17 cellular contexts compared by ENCODE assay signal in the genomic region with DNA sequence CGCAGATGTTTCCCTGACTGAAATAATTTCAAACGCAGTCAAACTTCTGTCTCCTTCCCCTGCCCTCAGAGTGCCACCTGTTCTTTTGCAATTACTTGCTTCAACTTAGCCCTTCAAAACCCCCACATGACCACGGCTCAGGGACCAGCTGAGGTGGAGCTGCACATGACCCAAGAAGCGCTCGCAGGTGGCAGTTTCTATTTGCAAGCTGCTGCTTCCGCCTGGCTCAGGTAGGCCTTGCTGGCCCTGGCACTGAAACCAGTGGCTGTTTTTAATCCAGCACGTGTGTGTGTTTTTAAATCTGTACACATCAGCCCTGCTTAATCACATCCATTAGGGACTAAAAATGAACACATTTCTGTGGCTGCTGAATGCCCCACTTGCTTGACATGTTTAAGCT.
DNase-seq lines count a peak whose midpoint lies in the region; ATAC-seq and TF ChIP-seq lines count a peak whose summit lies in the region.
"Had no signal": no experiment of that assay in that cellular context is flagged by ENCODE, and none has a peak within 500 bp of the region (broad histone marks: within the 10 kb centered on the region; RNA-seq: fewer than 3 reads in every experiment).

No MANE protein-coding gene starts in this region.

- H3F3A ChIP-seq in MM.1S (ENCODE audit: insufficient read depth, low read length): peaks cover 27% of the 10 kb centered on the region

- H2AFZ ChIP-seq in MM.1S (ENCODE audit: low read length): no peak overlapping the region

- no peaks in the 10 kb centered on the region for H3K27me3 Mint-ChIP-seq in effector memory CD8-positive, alpha-beta T cell
- H3K27me3 Mint-ChIP-seq in type B pancreatic cell: no peaks in the 10 kb centered on the region

- H3K36me3 ChIP-seq in MM.1S (replicated peaks; ENCODE audit: insufficient read depth, low read length) (peaks cover 41% of the 10 kb centered on the region), tibial nerve (peaks cover 0 to 100% (median 22%) of the 10 kb centered on the region in 3 donors)

- H3K9ac ChIP-seq in MM.1S (ENCODE audit: low read length): peak overlapping the region; percentile 17
- H3K9ac ChIP-seq: BLaER1 treated with 17β-estradiol and CSF1 and Interleukin-3, amounts not matched to agents 10 nM and 100 nM; SK-N-SH had no signal

- peaks cover 0 to 6% of the 10 kb centered on the region in 2 donors for H3K4me1 Mint-ChIP-seq in effector memory CD8-positive, alpha-beta T cell (ENCODE audit: low read depth in 2 of 2)
- no peaks in the 10 kb centered on the region for H3K4me1 Mint-ChIP-seq in type B pancreatic cell (ENCODE audit: unreplicated experiment)
- H3K4me1 Mint-ChIP-seq: H9 had no signal

- peak overlapping the region; percentile 42 to 67 for H3K27ac Mint-ChIP-seq in effector memory CD8-positive, alpha-beta T cell
- H3K27ac Mint-ChIP-seq in type B pancreatic cell: peak overlapping the region; percentile 31
- H3K27ac Mint-ChIP-seq: H9 had no signal

- no peak for TF ChIP-seq POLR2A in tibial nerve (IDR thresholded peaks at IDR 0.05)

- H3K4me3 ChIP-seq in MM.1S (ENCODE audit: low read length): no peak overlapping the region
- no peak overlapping the region for H3K4me3 ChIP-seq in tibial nerve
- H3K4me3 ChIP-seq: BLaER1 treated with 17β-estradiol and CSF1 and Interleukin-3, amounts not matched to agents 10 nM and 100 nM had no signal

- no peaks in the 10 kb centered on the region for H3K9me2 ChIP-seq in MM.1S (replicated peaks; ENCODE audit: insufficient read depth, low read length)
- H3K9me2 ChIP-seq: SK-N-SH had no signal

- H3K9me3 Mint-ChIP-seq in effector memory CD8-positive, alpha-beta T cell: peaks cover 0 to 4% of the 10 kb centered on the region in 2 donors
- no peaks in the 10 kb centered on the region for H3K9me3 Mint-ChIP-seq in type B pancreatic cell

- TF ChIP-seq EP300 in tibial nerve (IDR thresholded peaks at IDR 0.05): no peak

- H3K9me3 ChIP-seq in MM.1S (replicated peaks; ENCODE audit: insufficient read depth, low read length) (no peaks in the 10 kb centered on the region), tibial nerve (peaks cover 0 to 6% (median 0%) of the 10 kb centered on the region in 4 donors)
- H3K9me3 ChIP-seq: SK-N-SH had no signal

- WGBS in tibial nerve, 2 donors: 92% methylated on average over 7 of the region's 7 CpGs

- ATAC-seq in GM19351 (IDR thresholded peaks at IDR 0.05; ENCODE audit: unreplicated experiment): peak; percentile 87
- ATAC-seq in effector memory CD8-positive, alpha-beta T cell (replicated peaks): no peak
- ATAC-seq: Right ventricle myocardium inferior had no signal

- H3K4me1 ChIP-seq in MM.1S (ENCODE audit: low read length): peaks cover 29% of the 10 kb centered on the region
- H3K4me1 ChIP-seq in tibial nerve: no peaks in the 10 kb centered on the region
- H3K4me1 ChIP-seq: BLaER1 treated with 17β-estradiol and CSF1 and Interleukin-3, amounts not matched to agents 10 nM and 100 nM had no signal

- H3K27ac ChIP-seq in MM.1S (ENCODE audit: low read length) (peak overlapping the region; percentile 87), tibial nerve (no peak overlapping the region)
- H3K27ac ChIP-seq: BLaER1 treated with 17β-estradiol and CSF1 and Interleukin-3, amounts not matched to agents 10 nM and 100 nM had no signal

- no peak for TF ChIP-seq CTCF in MM.1S (IDR thresholded peaks at IDR 0.05; ENCODE audit: low read length)
- TF ChIP-seq CTCF in type B pancreatic cell (conservative IDR thresholded peaks at IDR 0.05): no peak
- TF ChIP-seq CTCF in tibial nerve (IDR thresholded peaks at IDR 0.05): no peak

- H3K79me2 ChIP-seq in MM.1S (ENCODE audit: low read length): no peaks in the 10 kb centered on the region; the same call in 1 of the 2 replicates

- peak; percentile 99 for DNase-seq in MM.1S
- no peak for DNase-seq in effector memory CD8-positive, alpha-beta T cell
- no peak for DNase-seq in type B pancreatic cell (ENCODE audit: extremely low spot score, unreplicated experiment)
- DNase-seq in tibial nerve (ENCODE audit: low spot score in 2 of 2): no peak
- no peak for DNase-seq in activated CD8-positive, alpha-beta memory T cell treated with anti-CD3 and anti-CD28 coated beads, Interleukin-2, amount 50 U/mL, for 4 hours
- DNase-seq in pons (ENCODE audit: low spot score): no peak
- DNase-seq: DMS53, H9, Kasumi-1, NCI-H1436, NCI-H2081 treated with DMSO at 0.1 percent for 48 hours, NCI-H2227 treated with DMSO at 0.1 percent for 48 hours, NCI-H69, SK-N-SH had no signal

- peaks cover 64% of the 10 kb centered on the region for H3K36me3 Mint-ChIP-seq in effector memory CD8-positive, alpha-beta T cell (ENCODE audit: insufficient read depth)
- H3K36me3 Mint-ChIP-seq in type B pancreatic cell: peaks cover 42% of the 10 kb centered on the region

- no peak overlapping the region for H3K4me3 Mint-ChIP-seq in effector memory CD8-positive, alpha-beta T cell
- H3K4me3 Mint-ChIP-seq in type B pancreatic cell: no peak overlapping the region
- H3K4me3 Mint-ChIP-seq: H9 had no signal

- H4K20me1 ChIP-seq in MM.1S (ENCODE audit: insufficient read depth, low read length): no peaks in the 10 kb centered on the region

- H3K27me3 ChIP-seq in MM.1S (replicated peaks; ENCODE audit: insufficient read depth, low read length): no peaks in the 10 kb centered on the region
- H3K27me3 ChIP-seq in tibial nerve: no peaks in the 10 kb centered on the region
- H3K27me3 ChIP-seq: BLaER1 treated with 17β-estradiol and CSF1 and Interleukin-3, amounts not matched to agents 10 nM and 100 nM had no signal

- H3K4me2 ChIP-seq in MM.1S (ENCODE audit: low read depth, low read length): peak overlapping the region; percentile 36; the same call in 1 of the 2 replicates
- H3K4me2 ChIP-seq: BLaER1 treated with 17β-estradiol and CSF1 and Interleukin-3, amounts not matched to agents 10 nM and 100 nM; SK-N-SH had no signal
